ENCODE assay signal across 11 cellular contexts in genomic region chr6:75268121-75268987, GRCh38. TPM values are rescaled to one million over a fixed set of nuclear protein-coding genes. Genes with fewer than 3 reads are reported as not detected.
A peak's percentile ranks its signal among the peaks of the same experiment; 100 is the strongest.
DNase-seq lines count a peak whose midpoint lies in the region; ATAC-seq and TF ChIP-seq lines count a peak whose summit lies in the region.
"Had no signal": no experiment of that assay in that cellular context is flagged by ENCODE, and none has a peak within 500 bp of the region (broad histone marks: within the 10 kb centered on the region; RNA-seq: fewer than 3 reads in every experiment).

No MANE protein-coding gene starts in this region.

- H3K9me3 Mint-ChIP-seq in activated CD4-positive, alpha-beta T cell treated with anti-CD3 and anti-CD28 coated beads, Interleukin-2, amount 10 ng/mL, durations not matched to agents 24 days and 14 days, result peaks cover 4% of the 10 kb centered on the region
- H3K9me3 Mint-ChIP-seq in activated CD4-positive, alpha-beta T cell treated with anti-CD3 and anti-CD28 coated beads, Interleukin-2, amount 10 ng/mL, durations not matched to agents 7 days and 5 days, result peaks cover 5% of the 10 kb centered on the region
- H3K9me3 Mint-ChIP-seq in stimulated activated effector memory CD8-positive, alpha-beta T cell treated with anti-CD3 and anti-CD28 coated beads, Interleukin-12 subunit alpha, Interleukin-12 subunit beta, amount 100 ng/mL, for 72 hours, result no peaks in the 10 kb centered on the region
- H3K9me3 Mint-ChIP-seq in chondrocyte (ENCODE audit: low read depth), result peaks cover 8% of the 10 kb centered on the region

- WGBS in gastroesophageal sphincter (ENCODE audit: low coverage in 1 of 2), 2 donors, result 59 to 61% methylated on average over 3 to 4 of the region's 5 CpGs

- H3K36me3 Mint-ChIP-seq in activated CD4-positive, alpha-beta T cell treated with anti-CD3 and anti-CD28 coated beads, Interleukin-2, amount 10 ng/mL, durations not matched to agents 24 days and 14 days (ENCODE audit: low read depth), result peaks cover 39% of the 10 kb centered on the region
- peaks cover 34% of the 10 kb centered on the region for H3K36me3 Mint-ChIP-seq in activated CD4-positive, alpha-beta T cell treated with anti-CD3 and anti-CD28 coated beads, Interleukin-2, amount 10 ng/mL, durations not matched to agents 7 days and 5 days (ENCODE audit: low read depth)
- H3K36me3 Mint-ChIP-seq in stimulated activated effector memory CD8-positive, alpha-beta T cell treated with anti-CD3 and anti-CD28 coated beads, Interleukin-12 subunit alpha, Interleukin-12 subunit beta, amount 100 ng/mL, for 72 hours, result peaks cover 39% of the 10 kb centered on the region
- peaks cover 13% of the 10 kb centered on the region for H3K36me3 Mint-ChIP-seq in chondrocyte (ENCODE audit: low read depth)

- H3K27me3 ChIP-seq in gastroesophageal sphincter, result no peaks in the 10 kb centered on the region

- no peaks in the 10 kb centered on the region for H3K27me3 Mint-ChIP-seq in activated CD4-positive, alpha-beta T cell treated with anti-CD3 and anti-CD28 coated beads, Interleukin-2, amount 10 ng/mL, durations not matched to agents 24 days and 14 days
- H3K27me3 Mint-ChIP-seq in activated CD4-positive, alpha-beta T cell treated with anti-CD3 and anti-CD28 coated beads, Interleukin-2, amount 10 ng/mL, durations not matched to agents 7 days and 5 days, result no peaks in the 10 kb centered on the region
- no peaks in the 10 kb centered on the region for H3K27me3 Mint-ChIP-seq in chondrocyte (ENCODE audit: low read depth)
- H3K27me3 Mint-ChIP-seq: activated naive CD4-positive, alpha-beta T cell treated with anti-CD3 and anti-CD28 coated beads, Interleukin-2, amount 10 ng/mL, durations not matched to agents 7 days and 5 days had no signal

- CTCF ChIA-PET in activated CD4-positive, alpha-beta T cell treated with anti-CD3 and anti-CD28 coated beads, Interleukin-2, amount 10 ng/mL, durations not matched to agents 7 days and 5 days (lab: Charles Lee), result interaction anchor here (1.0 kb wide), 1 partner anchor 10 kb away, joined by 5 read pairs; no protein-coding TSS in a partner anchor

- TF ChIP-seq CTCF in gastroesophageal sphincter (IDR thresholded peaks at IDR 0.05) (no peak), chondrocyte (IDR thresholded peaks at IDR 0.05) (no peak)

- POLR2A ChIA-PET in activated CD4-positive, alpha-beta T cell treated with anti-CD3 and anti-CD28 coated beads, Interleukin-2, amount 10 ng/mL, durations not matched to agents 7 days and 5 days (lab: Charles Lee), result no interaction called here

- intact Hi-C loops in activated CD4-positive, alpha-beta T cell treated with anti-CD3 and anti-CD28 coated beads, Interleukin-2, amount 10 ng/mL, durations not matched to agents 24 days and 14 days (cut with micrococcal nuclease), result loop anchor here (1.0 kb wide), 1 partner anchor 258 kb away; no protein-coding TSS in a partner anchor

- no peak for TF ChIP-seq POLR2A in gastroesophageal sphincter (IDR thresholded peaks at IDR 0.05)

- H3K36me3 ChIP-seq in gastroesophageal sphincter, result peaks cover 3 to 30% of the 10 kb centered on the region in 2 donors

- no peak overlapping the region for H3K4me3 ChIP-seq in gastroesophageal sphincter

- H3K9me3 ChIP-seq in gastroesophageal sphincter, result no peaks in the 10 kb centered on the region

- DNase-seq in activated CD4-positive, alpha-beta T cell treated with anti-CD3 and anti-CD28 coated beads, Interleukin-2, amount 10 ng/mL, durations not matched to agents 24 days and 14 days, result no peak
- DNase-seq in activated CD4-positive, alpha-beta T cell treated with anti-CD3 and anti-CD28 coated beads, Interleukin-2, amount 10 ng/mL, durations not matched to agents 7 days and 5 days, result no peak
- DNase-seq in RKO (ENCODE audit: low spot score) (peak; percentile 45), DMS153 treated with DMSO at 0.1 percent for 48 hours (lab: John Stamatoyannopoulos, UW; ENCODE audit: unreplicated experiment) (no peak), chondrocyte (ENCODE audit: low spot score) (no peak)
- no peak for DNase-seq in stimulated activated effector memory CD8-positive, alpha-beta T cell treated with anti-CD3 and anti-CD28 coated beads, Interleukin-12 subunit alpha, Interleukin-12 subunit beta, amount 100 ng/mL, for 72 hours (ENCODE audit: low spot score in 2 of 2)
- DNase-seq in stimulated activated naive CD4-positive, alpha-beta T cell treated with Interleukin-2 at 50 U/mL for 16 hours (lab: John Stamatoyannopoulos, UW), result no peak
- DNase-seq: activated naive CD4-positive, alpha-beta T cell treated with anti-CD3 and anti-CD28 coated beads, Interleukin-2, amount 10 ng/mL, durations not matched to agents 7 days and 5 days; head of caudate nucleus; NCI-H1930 had no signal

- no peak overlapping the region for H3K4me3 Mint-ChIP-seq in activated CD4-positive, alpha-beta T cell treated with anti-CD3 and anti-CD28 coated beads, Interleukin-2, amount 10 ng/mL, durations not matched to agents 24 days and 14 days
- no peak overlapping the region for H3K4me3 Mint-ChIP-seq in activated CD4-positive, alpha-beta T cell treated with anti-CD3 and anti-CD28 coated beads, Interleukin-2, amount 10 ng/mL, durations not matched to agents 7 days and 5 days
- peak overlapping the region; percentile 2 for H3K4me3 Mint-ChIP-seq in stimulated activated effector memory CD8-positive, alpha-beta T cell treated with anti-CD3 and anti-CD28 coated beads, Interleukin-12 subunit alpha, Interleukin-12 subunit beta, amount 100 ng/mL, for 72 hours
- H3K4me3 Mint-ChIP-seq in chondrocyte (ENCODE audit: unreplicated experiment), result no peak overlapping the region
- H3K4me3 Mint-ChIP-seq: activated naive CD4-positive, alpha-beta T cell treated with anti-CD3 and anti-CD28 coated beads, Interleukin-2, amount 10 ng/mL, durations not matched to agents 7 days and 5 days had no signal

- H3K4me1 Mint-ChIP-seq in activated CD4-positive, alpha-beta T cell treated with anti-CD3 and anti-CD28 coated beads, Interleukin-2, amount 10 ng/mL, durations not matched to agents 24 days and 14 days, result peaks cover 33% of the 10 kb centered on the region
- H3K4me1 Mint-ChIP-seq in activated CD4-positive, alpha-beta T cell treated with anti-CD3 and anti-CD28 coated beads, Interleukin-2, amount 10 ng/mL, durations not matched to agents 7 days and 5 days, result peaks cover 38% of the 10 kb centered on the region
- H3K4me1 Mint-ChIP-seq in stimulated activated effector memory CD8-positive, alpha-beta T cell treated with anti-CD3 and anti-CD28 coated beads, Interleukin-12 subunit alpha, Interleukin-12 subunit beta, amount 100 ng/mL, for 72 hours, result peaks cover 39% of the 10 kb centered on the region
- peaks cover 30% of the 10 kb centered on the region for H3K4me1 Mint-ChIP-seq in chondrocyte (ENCODE audit: low read depth)

- no peak for TF ChIP-seq EP300 in gastroesophageal sphincter (IDR thresholded peaks at IDR 0.05)

- H3K4me1 ChIP-seq in gastroesophageal sphincter, result peaks cover 3 to 46% (median 9%) of the 10 kb centered on the region in 3 donors

- peak overlapping the region; percentile 3 for H3K27ac Mint-ChIP-seq in activated CD4-positive, alpha-beta T cell treated with anti-CD3 and anti-CD28 coated beads, Interleukin-2, amount 10 ng/mL, durations not matched to agents 24 days and 14 days
- no peak overlapping the region for H3K27ac Mint-ChIP-seq in activated CD4-positive, alpha-beta T cell treated with anti-CD3 and anti-CD28 coated beads, Interleukin-2, amount 10 ng/mL, durations not matched to agents 7 days and 5 days
- H3K27ac Mint-ChIP-seq in stimulated activated effector memory CD8-positive, alpha-beta T cell treated with anti-CD3 and anti-CD28 coated beads, Interleukin-12 subunit alpha, Interleukin-12 subunit beta, amount 100 ng/mL, for 72 hours, result peak overlapping the region; percentile 0
- H3K27ac Mint-ChIP-seq in chondrocyte (ENCODE audit: unreplicated experiment), result no peak overlapping the region
- H3K27ac Mint-ChIP-seq: activated naive CD4-positive, alpha-beta T cell treated with anti-CD3 and anti-CD28 coated beads, Interleukin-2, amount 10 ng/mL, durations not matched to agents 7 days and 5 days had no signal

- peak overlapping the region in 3 of 4 donors; percentile 17 to 46 (median 32) for H3K27ac ChIP-seq in gastroesophageal sphincter

- ATAC-seq in gastroesophageal sphincter, result no peak
- ATAC-seq in stimulated activated effector memory CD8-positive, alpha-beta T cell treated with anti-CD3 and anti-CD28 coated beads, Interleukin-12 subunit alpha, Interleukin-12 subunit beta, amount 100 ng/mL, for 72 hours, result peak; percentile 90

RNA-seq across cellular contexts. Expression of gene TMEM30A, which starts 16.2 kb away (rescaled TPM):
- 57.0 and 60.5 TPM in 2 replicates for total RNA-seq in activated CD4-positive, alpha-beta T cell treated with anti-CD3 and anti-CD28 coated beads, Interleukin-2, amount 10 ng/mL, durations not matched to agents 24 days and 14 days
- total RNA-seq in activated CD4-positive, alpha-beta T cell treated with anti-CD3 and anti-CD28 coated beads, Interleukin-2, amount 10 ng/mL, durations not matched to agents 7 days and 5 days, result 10 to 100 TPM; 69.7 to 70.2 TPM
- 100 to 1,000 TPM in 2 of 4 donors, 10 to 100 TPM in 2; 90.2 to 125 (median 97.5) TPM for total RNA-seq in gastroesophageal sphincter
- 146 to 189 TPM (median 154 TPM) in 3 replicates for total RNA-seq in chondrocyte

RNA-seq across cellular contexts. Expression of gene COX7A2, which starts 24.8 kb away (rescaled TPM):
- 490 and 538 TPM in 2 replicates for total RNA-seq in activated CD4-positive, alpha-beta T cell treated with anti-CD3 and anti-CD28 coated beads, Interleukin-2, amount 10 ng/mL, durations not matched to agents 24 days and 14 days
- 100 to 1,000 TPM; 397 to 403 TPM for total RNA-seq in activated CD4-positive, alpha-beta T cell treated with anti-CD3 and anti-CD28 coated beads, Interleukin-2, amount 10 ng/mL, durations not matched to agents 7 days and 5 days
- total RNA-seq in gastroesophageal sphincter (100 to 1,000 TPM; 148 to 764 (median 376) TPM), chondrocyte (302 to 311 TPM (median 303 TPM) in 3 replicates)

Comparison
In these comparisons a context has a peak if more than half of its experiments do, and no peak if none do; other contexts are left out.
1. H3K27ac Mint-ChIP-seq: peak in activated CD4-positive, alpha-beta T cell treated with anti-CD3 and anti-CD28 coated beads, Interleukin-2, amount 10 ng/mL, durations not matched to agents 24 days and 14 days (single experiment) and stimulated activated effector memory CD8-positive, alpha-beta T cell treated with anti-CD3 and anti-CD28 coated beads, Interleukin-12 subunit alpha, Interleukin-12 subunit beta, amount 100 ng/mL, for 72 hours (single experiment); none in activated CD4-positive, alpha-beta T cell treated with anti-CD3 and anti-CD28 coated beads, Interleukin-2, amount 10 ng/mL, durations not matched to agents 7 days and 5 days (single experiment) and chondrocyte (single experiment).